In the genomic region with DNA sequence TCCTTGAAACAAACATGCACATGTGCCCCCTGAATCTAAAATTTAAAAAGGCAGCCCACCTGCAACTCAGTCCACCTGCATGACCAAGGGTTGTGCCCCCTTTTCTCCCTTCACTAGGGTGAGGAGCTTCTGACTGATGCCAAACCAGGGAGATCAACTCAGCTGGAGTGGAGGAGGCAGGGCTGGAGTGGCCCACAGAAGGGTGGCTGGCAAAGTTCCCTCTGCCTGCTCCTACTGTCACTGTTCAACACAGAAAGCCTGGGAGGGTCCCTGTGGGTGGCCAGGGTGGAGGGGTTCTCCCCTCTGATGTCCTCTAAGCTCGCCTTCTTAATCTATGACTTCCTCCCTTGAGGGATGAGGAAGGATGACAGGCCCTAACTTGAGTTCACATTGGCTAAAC, we compare ENCODE assay signal across 18 cellular contexts. TPM values are rescaled to one million over a fixed set of nuclear protein-coding genes. Genes with fewer than 3 reads are reported as not detected.
DNase-seq lines count a peak whose midpoint lies in the region; ATAC-seq and TF ChIP-seq lines count a peak whose summit lies in the region.
"Had no signal": no experiment of that assay in that cellular context is flagged by ENCODE, and none has a peak within 500 bp of the region (broad histone marks: within the 10 kb centered on the region; RNA-seq: fewer than 3 reads in every experiment).

No MANE protein-coding gene starts in this region.

- H3K27ac ChIP-seq in vagina: no peak overlapping the region
- H3K27ac ChIP-seq: A549, PC-9 had no signal

- no peaks in the 10 kb centered on the region for H3K27me3 ChIP-seq in vagina

- intact Hi-C loops in natural killer cell (cut with micrococcal nuclease) (no loop called here), vagina (cut with DNase I) (no loop called here)

- H3K4me1 ChIP-seq in vagina: no peaks in the 10 kb centered on the region

- H3K9me3 Mint-ChIP-seq in activated T-cell treated with anti-CD3 and anti-CD28 coated beads, Interleukin-2, amount 50 U/mL, for 24 hours: peaks cover 4% of the 10 kb centered on the region
- H3K9me3 Mint-ChIP-seq in natural killer cell (peaks cover 2 to 7% of the 10 kb centered on the region in 2 donors), osteocyte (ENCODE audit: unreplicated experiment) (no peaks in the 10 kb centered on the region)
- no peaks in the 10 kb centered on the region for H3K9me3 Mint-ChIP-seq in natural killer cell treated with Interleukin-12 subunit alpha and Interleukin-12 subunit beta and Interleukin-15 and Interleukin-18, amount 100 ng/mL, for 72 hours

- no peak overlapping the region for H3K4me3 Mint-ChIP-seq in activated T-cell treated with anti-CD3 and anti-CD28 coated beads, Interleukin-2, amount 50 U/mL, for 24 hours
- H3K4me3 Mint-ChIP-seq in natural killer cell (no peak overlapping the region), osteocyte (ENCODE audit: unreplicated experiment) (no peak overlapping the region)
- H3K4me3 Mint-ChIP-seq in natural killer cell treated with Interleukin-12 subunit alpha and Interleukin-12 subunit beta and Interleukin-15 and Interleukin-18, amount 100 ng/mL, for 72 hours: no peak overlapping the region

- no peaks in the 10 kb centered on the region for H3K36me3 ChIP-seq in vagina

- H3K4me1 Mint-ChIP-seq in activated T-cell treated with anti-CD3 and anti-CD28 coated beads, Interleukin-2, amount 50 U/mL, for 24 hours (ENCODE audit: low read depth): peaks cover 13% of the 10 kb centered on the region
- H3K4me1 Mint-ChIP-seq in natural killer cell (no peaks in the 10 kb centered on the region), osteocyte (ENCODE audit: unreplicated experiment) (no peaks in the 10 kb centered on the region)
- H3K4me1 Mint-ChIP-seq in natural killer cell treated with Interleukin-12 subunit alpha and Interleukin-12 subunit beta and Interleukin-15 and Interleukin-18, amount 100 ng/mL, for 72 hours (ENCODE audit: low read depth in 2 of 2): no peaks in the 10 kb centered on the region

- peak; percentile 13 for DNase-seq in activated T-cell treated with anti-CD3 and anti-CD28 coated beads, Interleukin-2, amount 50 U/mL, for 1 hour
- DNase-seq in activated T-cell treated with anti-CD3 and anti-CD28 coated beads, Interleukin-2, amount 50 U/mL, for 24 hours: no peak
- peak; percentile 8 for DNase-seq in natural killer cell
- no peak for DNase-seq in natural killer cell treated with Interleukin-12 subunit alpha and Interleukin-12 subunit beta and Interleukin-15 and Interleukin-18, amount 100 ng/mL, for 72 hours (ENCODE audit: low spot score)
- DNase-seq in osteocyte (ENCODE audit: extremely low spot score, unreplicated experiment): peak; percentile 70
- DNase-seq in vagina (ENCODE audit: extremely low spot score in 2 of 2): peak; percentile 32 to 89
- DNase-seq: C1 segment of cervical spinal cord, H7, IMR-90, Karpas-422, MM.1S, NCI-H1092 treated with DMSO at 0.1 percent for 48 hours, NCI-H2081 treated with DMSO at 0.1 percent for 48 hours, NCI-H524 had no signal

- H3K4me3 ChIP-seq in vagina: no peak overlapping the region
- H3K4me3 ChIP-seq: A549, PC-9 had no signal

- H3K27me3 Mint-ChIP-seq in activated T-cell treated with anti-CD3 and anti-CD28 coated beads, Interleukin-2, amount 50 U/mL, for 24 hours: no peaks in the 10 kb centered on the region
- H3K27me3 Mint-ChIP-seq in natural killer cell (ENCODE audit: low read depth in 2 of 2) (peaks cover 7 to 15% of the 10 kb centered on the region in 2 donors), osteocyte (ENCODE audit: unreplicated experiment) (peaks cover 19% of the 10 kb centered on the region)
- peaks cover 0 to 3% of the 10 kb centered on the region in 2 donors for H3K27me3 Mint-ChIP-seq in natural killer cell treated with Interleukin-12 subunit alpha and Interleukin-12 subunit beta and Interleukin-15 and Interleukin-18, amount 100 ng/mL, for 72 hours

- ATAC-seq in natural killer cell: no peak
- ATAC-seq in natural killer cell treated with Interleukin-12 subunit alpha and Interleukin-12 subunit beta and Interleukin-15 and Interleukin-18, amount 100 ng/mL, for 72 hours: no peak
- no peak for ATAC-seq in GM18517 (IDR thresholded peaks at IDR 0.05; ENCODE audit: unreplicated experiment)
- ATAC-seq in GM19351 (IDR thresholded peaks at IDR 0.05; ENCODE audit: unreplicated experiment): no peak
- ATAC-seq: A549 had no signal

- H3K27ac Mint-ChIP-seq in activated T-cell treated with anti-CD3 and anti-CD28 coated beads, Interleukin-2, amount 50 U/mL, for 24 hours: no peak overlapping the region
- no peak overlapping the region for H3K27ac Mint-ChIP-seq in natural killer cell
- H3K27ac Mint-ChIP-seq in natural killer cell treated with Interleukin-12 subunit alpha and Interleukin-12 subunit beta and Interleukin-15 and Interleukin-18, amount 100 ng/mL, for 72 hours: no peak overlapping the region
- H3K27ac Mint-ChIP-seq in osteocyte (ENCODE audit: unreplicated experiment): no peak overlapping the region

- H3K9me3 ChIP-seq in vagina: no peaks in the 10 kb centered on the region

- TF ChIP-seq CTCF in natural killer cell (IDR thresholded peaks at IDR 0.05) (no peak), osteocyte (IDR thresholded peaks at IDR 0.05) (no peak), vagina (IDR thresholded peaks at IDR 0.05) (no peak)

- peaks cover 22% of the 10 kb centered on the region for H3K36me3 Mint-ChIP-seq in activated T-cell treated with anti-CD3 and anti-CD28 coated beads, Interleukin-2, amount 50 U/mL, for 24 hours (ENCODE audit: low read depth)
- no peaks in the 10 kb centered on the region for H3K36me3 Mint-ChIP-seq in natural killer cell
- peaks cover 12% of the 10 kb centered on the region for H3K36me3 Mint-ChIP-seq in natural killer cell treated with Interleukin-12 subunit alpha and Interleukin-12 subunit beta and Interleukin-15 and Interleukin-18, amount 100 ng/mL, for 72 hours
- H3K36me3 Mint-ChIP-seq in osteocyte (ENCODE audit: unreplicated experiment): no peaks in the 10 kb centered on the region

- TF ChIP-seq POLR2A in vagina (IDR thresholded peaks at IDR 0.05): no peak

RNA-seq across cellular contexts. Expression of a gene that starts 55.7 kb away (rescaled TPM):
- total RNA-seq in natural killer cell (not detected), osteocyte (not detected in 2 replicates), vagina (not detected)
- not detected for total RNA-seq in natural killer cell treated with Interleukin-12 subunit alpha and Interleukin-12 subunit beta and Interleukin-15 and Interleukin-18, amount 100 ng/mL, for 72 hours
- total RNA-seq: H7, IMR-90 had no signal

Comparison
In these comparisons a context has a peak if more than half of its experiments do, and no peak if none do; other contexts are left out.
1. DNase-seq: peak in activated T-cell treated with anti-CD3 and anti-CD28 coated beads, Interleukin-2, amount 50 U/mL, for 1 hour (single experiment), natural killer cell (single experiment), osteocyte (single experiment) and vagina (2 of 2); none in activated T-cell treated with anti-CD3 and anti-CD28 coated beads, Interleukin-2, amount 50 U/mL, for 24 hours (single experiment) and natural killer cell treated with Interleukin-12 subunit alpha and Interleukin-12 subunit beta and Interleukin-15 and Interleukin-18, amount 100 ng/mL, for 72 hours (single experiment).